23 cellular contexts compared by ENCODE assay signal in the genomic region with DNA sequence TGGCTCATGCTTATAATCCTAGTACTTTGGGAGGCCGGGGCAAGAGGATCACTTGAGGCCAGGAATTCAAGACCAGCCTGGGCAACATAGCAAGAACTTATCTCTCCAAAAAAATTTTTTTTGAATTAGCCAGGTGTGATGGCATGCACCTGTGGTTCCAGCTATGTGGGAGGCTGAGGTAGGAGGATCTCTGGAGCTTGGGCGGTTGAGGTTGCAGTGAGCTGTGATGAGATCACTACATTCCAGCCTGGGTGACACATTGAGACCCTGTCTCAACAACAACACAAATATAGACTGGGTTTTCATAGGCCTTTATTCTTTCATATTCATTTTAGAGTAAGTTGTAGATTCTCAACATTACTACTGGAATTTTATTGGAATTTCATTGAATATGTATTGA. TPM values are rescaled to one million over a fixed set of nuclear protein-coding genes. Genes with fewer than 3 reads are reported as not detected.
DNase-seq lines count a peak whose midpoint lies in the region; ATAC-seq and TF ChIP-seq lines count a peak whose summit lies in the region.
"Had no signal": no experiment of that assay in that cellular context is flagged by ENCODE, and none has a peak within 500 bp of the region (broad histone marks: within the 10 kb centered on the region; RNA-seq: fewer than 3 reads in every experiment).

No MANE protein-coding gene starts in this region.

- TF ChIP-seq POLR2A in transverse colon (IDR thresholded peaks at IDR 0.05), result no peak

- H3K9me3 ChIP-seq in SK-N-SH, result no peaks in the 10 kb centered on the region
- H3K9me3 ChIP-seq in transverse colon, result no peaks in the 10 kb centered on the region
- H3K9me3 ChIP-seq: A549, lower lobe of right lung, tibial artery had no signal

- peaks cover 3% of the 10 kb centered on the region for H3F3A ChIP-seq in SK-N-SH (replicated peaks; ENCODE audit: insufficient read depth)

- intact Hi-C loops in transverse colon (cut with DNase I; ENCODE audit: low total_unique reads), result no loop called here

- H3K4me3 ChIP-seq in brain microvascular endothelial cell (ENCODE audit: low read depth, low read length), result no peak overlapping the region
- no peak overlapping the region for H3K4me3 ChIP-seq in mesendoderm (ENCODE audit: low read length)
- H3K4me3 ChIP-seq in SK-N-SH (ENCODE audit: low read depth in 2 of 2, low read length in 1 of 2), result no peak overlapping the region
- H3K4me3 ChIP-seq in transverse colon, result no peak overlapping the region
- H3K4me3 ChIP-seq: A549, GM23338, lower lobe of right lung, neural progenitor cell, tibial artery had no signal

- no peaks in the 10 kb centered on the region for H3K27me3 ChIP-seq in brain microvascular endothelial cell (replicated peaks)
- H3K27me3 ChIP-seq in mesendoderm (ENCODE audit: insufficient read depth, low read length, poor library complexity), result no peaks in the 10 kb centered on the region
- no peaks in the 10 kb centered on the region for H3K27me3 ChIP-seq in SK-N-SH (ENCODE audit: insufficient read depth)
- no peaks in the 10 kb centered on the region for H3K27me3 ChIP-seq in transverse colon
- H3K27me3 ChIP-seq: neural progenitor cell, tibial artery had no signal

- 0 out of 2 replicates have a peak, but pooled peaks have one; percentile 16 for TF ChIP-seq EP300 in Ishikawa (IDR thresholded peaks at IDR 0.05; ENCODE audit: borderline replicate concordance)
- no peak for TF ChIP-seq EP300 in SK-N-SH (IDR thresholded peaks at IDR 0.05; ENCODE audit: borderline replicate concordance in 1 of 2, low read depth in 1 of 2, low read length in 1 of 2)
- no peak for TF ChIP-seq EP300 in transverse colon (IDR thresholded peaks at IDR 0.05; ENCODE audit: low read depth)

- no peaks in the 10 kb centered on the region for H4K20me1 ChIP-seq in SK-N-SH (ENCODE audit: insufficient read depth)

- no peak overlapping the region for H3K4ac ChIP-seq in mesendoderm (ENCODE audit: low read depth, low read length)

- H3K18ac ChIP-seq in mesendoderm (ENCODE audit: low read length), result no peak overlapping the region

- H2BK120ac ChIP-seq in mesendoderm (ENCODE audit: low read depth, low read length), result no peak overlapping the region

- H3K4me1 ChIP-seq in mesendoderm (ENCODE audit: control insufficient read depth, low read depth, low read length) (no peaks in the 10 kb centered on the region), SK-N-SH (ENCODE audit: control insufficient read depth in 1 of 2, insufficient read depth in 2 of 2, low read depth in 1 of 2, low read length in 1 of 2) (no peaks in the 10 kb centered on the region), transverse colon (peaks cover 0 to 3% (median 0%) of the 10 kb centered on the region in 4 donors)
- H3K4me1 ChIP-seq: lower lobe of right lung, neural progenitor cell, tibial artery had no signal

- no peak overlapping the region for H2BK15ac ChIP-seq in mesendoderm (replicated peaks; ENCODE audit: low read depth)

- H3K4me2 ChIP-seq in mesendoderm (ENCODE audit: low read length) (no peak overlapping the region), SK-N-SH (no peak overlapping the region)
- H3K4me2 ChIP-seq: A549, GM23338, KMS-11, neural progenitor cell had no signal

- H2AK5ac ChIP-seq in mesendoderm (ENCODE audit: low read length), result no peak overlapping the region

- H2BK5ac ChIP-seq in mesendoderm (ENCODE audit: low read length), result no peak overlapping the region

- no peak overlapping the region for H4K8ac ChIP-seq in mesendoderm (ENCODE audit: low read depth, low read length)

- in situ Hi-C loops in brain microvascular endothelial cell (cut with HindIII; ENCODE audit: low pct_ligation_motif_present, low sequenced_read_pairs), result no loop called here
- in situ Hi-C loops in transverse colon (cut with MboI; ENCODE audit: low pct_ligation_motif_present in 1 of 4, low pct_unique_long_range_greater_than_20kb in 1 of 4, low sequenced_read_pairs in 3 of 4), result no loop called here

- no peak for ATAC-seq in HG02571 (IDR thresholded peaks at IDR 0.05; ENCODE audit: unreplicated experiment)
- ATAC-seq: A549; activated T-cell treated with anti-CD3 and anti-CD28 coated beads, Interleukin-2, amount 50 U/mL, for 72 hours; GM23338; lower lobe of right lung had no signal

- TF ChIP-seq RAD21 in Ishikawa (IDR thresholded peaks at IDR 0.05; ENCODE audit: low read depth) (no peak), SK-N-SH (IDR thresholded peaks at IDR 0.05; ENCODE audit: low read length) (no peak)

- no peaks in the 10 kb centered on the region for H3K79me1 ChIP-seq in mesendoderm (ENCODE audit: low read length)

- H3K27ac ChIP-seq in brain microvascular endothelial cell (no peak overlapping the region), mesendoderm (ENCODE audit: low read depth, low read length) (no peak overlapping the region), SK-N-SH (ENCODE audit: low read depth in 2 of 2, low read length in 1 of 2) (no peak overlapping the region), transverse colon (no peak overlapping the region)
- H3K27ac ChIP-seq: KMS-11, lower lobe of right lung, neural progenitor cell, tibial artery had no signal

- no peak overlapping the region for H3K23ac ChIP-seq in mesendoderm (ENCODE audit: low read length)

- H3K79me2 ChIP-seq in mesendoderm (ENCODE audit: control insufficient read depth, insufficient read depth, low read length) (no peaks in the 10 kb centered on the region), SK-N-SH (ENCODE audit: insufficient read depth) (no peaks in the 10 kb centered on the region)

- DNase-seq in Daoy (ENCODE audit: low read depth) (peak; percentile 75), brain microvascular endothelial cell (peak; percentile 40), mesendoderm (peak; percentile 60), SK-N-SH (no peak), transverse colon (no peak), NCI-H510A (lab: John Stamatoyannopoulos, UW) (no peak)
- DNase-seq: activated CD4-positive, alpha-beta T cell treated with anti-CD3 and anti-CD28 coated beads for 48 hours; activated T-cell treated with anti-CD3 and anti-CD28 coated beads, Interleukin-2, amount 50 U/mL, for 72 hours; aorta; hypothalamus; NCI-H187; NCI-H774; SHP77; small intestine; stimulated activated naive CD4-positive, alpha-beta T cell; tibial artery had no signal

- WGBS in mesendoderm (ENCODE audit: extremely low coverage, insufficient coverage, low lambda C conversion rate), result no CpG with 5 or more reads among the region's 2 CpGs
- 64% methylated on average over 2 of the region's 2 CpGs for WGBS in SK-N-SH (ENCODE audit: low lambda C conversion rate)
- WGBS in transverse colon (ENCODE audit: low coverage in 1 of 2), 2 donors, result 87 to 96% methylated on average over 1 to 2 of the region's 2 CpGs

- no peak overlapping the region for H4K5ac ChIP-seq in mesendoderm (ENCODE audit: low read length)

- H3K9ac ChIP-seq in mesendoderm (ENCODE audit: low read length) (no peak overlapping the region), SK-N-SH (no peak overlapping the region)
- H3K9ac ChIP-seq: KMS-11, neural progenitor cell had no signal

- no peak overlapping the region for H2AFZ ChIP-seq in SK-N-SH (ENCODE audit: low read depth)
- H2AFZ ChIP-seq: GM23338, neural progenitor cell had no signal

- no peak overlapping the region for H3K56ac ChIP-seq in mesendoderm (ENCODE audit: low read length)

- TF ChIP-seq CTCF in brain microvascular endothelial cell (IDR thresholded peaks at IDR 0.05; ENCODE audit: low read depth, low read length, missing control alignments) (no peak), SK-N-SH (IDR thresholded peaks at IDR 0.05) (no peak), transverse colon (IDR thresholded peaks at IDR 0.05) (no peak)

- H3K36me3 ChIP-seq in brain microvascular endothelial cell (replicated peaks) (no peaks in the 10 kb centered on the region), mesendoderm (ENCODE audit: control insufficient read depth, insufficient read depth, low read length) (no peaks in the 10 kb centered on the region), SK-N-SH (replicated peaks in 1 of 2; ENCODE audit: control insufficient read depth in 1 of 2, insufficient read depth in 2 of 2, low read length in 1 of 2) (peaks cover 0 to 4% of the 10 kb centered on the region in 2 experiments), transverse colon (no peaks in the 10 kb centered on the region)
- H3K36me3 ChIP-seq: neural progenitor cell had no signal

- no peaks in the 10 kb centered on the region for H3K9me2 ChIP-seq in SK-N-SH

- CTCF ChIA-PET in SK-N-SH (lab: Yijun Ruan, JAX), result interaction anchor here (0.7 to 1.1 kb wide), 2 partner anchors 13 to 18 kb away, joined by 3 read pairs; a partner anchor contains a TSS

- POLR2A ChIA-PET in SK-N-SH (lab: Yijun Ruan, JAX), result no interaction called here

TF ChIP-seq in SK-N-SH, 30 proteins besides CTCF, POLR2A, EP300 and RAD21 (continues in another document):
- TF ChIP-seq ELF1 (IDR thresholded peaks at IDR 0.05) (no peak), FOXJ3 (CRISPR knock-in tag; IDR thresholded peaks at IDR 0.05) (no peak)
- TF ChIP-seq, protein P1, sequence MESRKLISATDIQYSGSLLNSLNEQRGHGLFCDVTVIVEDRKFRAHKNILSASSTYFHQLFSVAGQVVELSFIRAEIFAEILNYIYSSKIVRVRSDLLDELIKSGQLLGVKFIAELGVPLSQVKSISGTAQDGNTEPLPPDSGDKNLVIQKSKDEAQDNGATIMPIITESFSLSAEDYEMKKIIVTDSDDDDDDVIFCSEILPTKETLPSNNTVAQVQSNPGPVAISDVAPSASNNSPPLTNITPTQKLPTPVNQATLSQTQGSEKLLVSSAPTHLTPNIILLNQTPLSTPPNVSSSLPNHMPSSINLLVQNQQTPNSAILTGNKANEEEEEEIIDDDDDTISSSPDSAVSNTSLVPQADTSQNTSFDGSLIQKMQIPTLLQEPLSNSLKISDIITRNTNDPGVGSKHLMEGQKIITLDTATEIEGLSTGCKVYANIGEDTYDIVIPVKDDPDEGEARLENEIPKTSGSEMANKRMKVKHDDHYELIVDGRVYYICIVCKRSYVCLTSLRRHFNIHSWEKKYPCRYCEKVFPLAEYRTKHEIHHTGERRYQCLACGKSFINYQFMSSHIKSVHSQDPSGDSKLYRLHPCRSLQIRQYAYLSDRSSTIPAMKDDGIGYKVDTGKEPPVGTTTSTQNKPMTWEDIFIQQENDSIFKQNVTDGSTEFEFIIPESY (IDR thresholded peaks at IDR 0.05; ENCODE audit: borderline replicate concordance, low read depth), result no peak

RNA-seq across cellular contexts. Expression of a gene that starts 12.8 kb away (rescaled TPM):
- 19.1 and 21.2 TPM in 2 replicates for total RNA-seq in Daoy (2014; rRNA removed; shearing (Covaris generic))
- 6.3 TPM for polyA plus RNA-seq in mesendoderm (2013, experiment 1 of 2)
- polyA plus RNA-seq in mesendoderm (2013, experiment 2 of 2), result 6.8 TPM
- 12.6 and 13.7 TPM in 2 replicates for polyA plus RNA-seq in SK-N-SH (2012; rRNA removed)
- 11.1 and 13.6 TPM in 2 replicates for polyA plus RNA-seq in SK-N-SH (2012; cell fraction: cytosol; rRNA removed)
- polyA plus RNA-seq in SK-N-SH (2012; cell fraction: nucleus; rRNA removed), result 9.7 and 11.9 TPM in 2 replicates
- total RNA-seq in transverse colon, result 10 to 100 TPM; 12.1 to 36.3 (median 27.4) TPM

RNA-seq across cellular contexts. Expression of a gene that starts 27.9 kb away (rescaled TPM):
- total RNA-seq in Daoy (2014; rRNA removed; shearing (Covaris generic)), result 10.9 and 12.2 TPM in 2 replicates
- polyA plus RNA-seq in mesendoderm (2013, experiment 1 of 2), result 31.6 TPM
- 30.4 TPM for polyA plus RNA-seq in mesendoderm (2013, experiment 2 of 2)
- 9.8 and 10.5 TPM in 2 replicates for polyA plus RNA-seq in SK-N-SH (2012; rRNA removed)
- 11.8 and 14.9 TPM in 2 replicates for polyA plus RNA-seq in SK-N-SH (2012; cell fraction: cytosol; rRNA removed)
- 13.9 and 20.9 TPM in 2 replicates for polyA plus RNA-seq in SK-N-SH (2012; cell fraction: nucleus; rRNA removed)
- total RNA-seq in transverse colon, result 10 to 100 TPM; 31.4 to 51.1 (median 41.6) TPM

Comparison
In these comparisons a context has a peak if more than half of its experiments do, and no peak if none do; other contexts are left out.
1. DNase-seq: peak in Daoy (single experiment), brain microvascular endothelial cell (single experiment) and mesendoderm (single experiment); none in SK-N-SH (single experiment), transverse colon (single experiment) and NCI-H510A (single experiment).